In the genomic region with DNA sequence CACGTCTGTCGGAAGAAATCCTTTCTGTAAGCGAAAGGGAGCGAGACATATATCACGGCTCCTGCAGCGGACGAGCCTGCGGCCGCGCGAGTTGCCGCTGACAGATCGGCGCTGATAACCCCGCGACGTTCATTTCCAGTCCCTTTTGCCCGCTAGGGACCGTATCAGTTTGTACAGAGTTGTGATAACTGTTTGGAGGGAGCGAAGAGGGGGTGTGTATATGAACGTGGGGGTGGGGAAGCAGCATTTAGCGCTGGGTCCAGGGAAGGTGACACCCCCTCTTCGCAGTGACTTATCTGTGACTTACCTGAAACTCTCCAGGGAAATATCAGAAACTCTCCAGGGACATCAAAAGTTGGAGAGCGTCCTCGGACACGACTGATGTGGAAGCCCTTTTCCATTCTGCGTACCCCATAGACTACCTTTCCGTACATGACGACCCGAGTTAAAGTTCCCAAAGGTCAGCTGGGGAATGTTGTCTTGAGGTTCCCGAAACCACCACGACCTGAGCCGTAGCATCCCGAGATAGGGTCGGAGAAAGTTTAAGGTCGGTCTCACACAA, we compare ENCODE assay signal across 8 cellular contexts. TPM values are rescaled to one million over a fixed set of nuclear protein-coding genes. Genes with fewer than 3 reads are reported as not detected.
DNase-seq lines count a peak whose midpoint lies in the region; ATAC-seq lines count a peak whose summit lies in the region.

No MANE protein-coding gene starts in this region.

- H3K36me3 Mint-ChIP-seq in natural killer cell treated with Interleukin-12 subunit alpha and Interleukin-12 subunit beta and Interleukin-15 and Interleukin-18, amount 100 ng/mL, for 72 hours: no peaks in the 10 kb centered on the region

- no peaks in the 10 kb centered on the region for H3K9me3 Mint-ChIP-seq in natural killer cell treated with Interleukin-12 subunit alpha and Interleukin-12 subunit beta and Interleukin-15 and Interleukin-18, amount 100 ng/mL, for 72 hours

- no peaks in the 10 kb centered on the region for H3K9me3 ChIP-seq in NT2/D1 (ENCODE audit: insufficient read depth, low read length)

- ATAC-seq in natural killer cell treated with Interleukin-12 subunit alpha and Interleukin-12 subunit beta and Interleukin-15 and Interleukin-18, amount 100 ng/mL, for 72 hours: no peak

- peaks cover 6% of the 10 kb centered on the region for H3K4me1 ChIP-seq in NT2/D1 (ENCODE audit: insufficient read depth, insufficient read length)

- H3K9ac ChIP-seq in NT2/D1 (ENCODE audit: insufficient read length, low read depth): no peak overlapping the region

- peak overlapping the region; percentile 19 for H3K4me3 ChIP-seq in NT2/D1 (ENCODE audit: insufficient read length, low read depth)

- peaks cover 94% of the 10 kb centered on the region for H3K27me3 ChIP-seq in NT2/D1 (ENCODE audit: insufficient read depth, insufficient read length)

- peak overlapping the region; percentile 66 for H3K4me3 Mint-ChIP-seq in natural killer cell treated with Interleukin-12 subunit alpha and Interleukin-12 subunit beta and Interleukin-15 and Interleukin-18, amount 100 ng/mL, for 72 hours

- H3K4me1 Mint-ChIP-seq in natural killer cell treated with Interleukin-12 subunit alpha and Interleukin-12 subunit beta and Interleukin-15 and Interleukin-18, amount 100 ng/mL, for 72 hours (ENCODE audit: low read depth in 2 of 2): peaks cover 16 to 26% of the 10 kb centered on the region in 2 donors

- peaks cover 7% of the 10 kb centered on the region for H3K36me3 ChIP-seq in NT2/D1 (ENCODE audit: insufficient read depth, insufficient read length, low read length)

- DNase-seq in Daoy (ENCODE audit: low read depth) (peak; percentile 51), NT2/D1 (ENCODE audit: low read depth, low spot score) (no peak), dermis blood vessel endothelial cell (peak; percentile 60), putamen (ENCODE audit: low spot score) (no peak), GOT3 (lab: John Stamatoyannopoulos, UW) (no peak), T1000 (lab: John Stamatoyannopoulos, UW) (no peak), kidney tubule cell (ENCODE audit: low spot score) (no peak)
- DNase-seq in natural killer cell treated with Interleukin-12 subunit alpha and Interleukin-12 subunit beta and Interleukin-15 and Interleukin-18, amount 100 ng/mL, for 72 hours (ENCODE audit: low spot score): no peak

- H3K27me3 Mint-ChIP-seq in natural killer cell treated with Interleukin-12 subunit alpha and Interleukin-12 subunit beta and Interleukin-15 and Interleukin-18, amount 100 ng/mL, for 72 hours: peaks cover 41 to 44% of the 10 kb centered on the region in 2 donors

- H3K27ac Mint-ChIP-seq in natural killer cell treated with Interleukin-12 subunit alpha and Interleukin-12 subunit beta and Interleukin-15 and Interleukin-18, amount 100 ng/mL, for 72 hours: no peak overlapping the region

RNA-seq across cellular contexts. Expression of gene GATA6, which starts 0.9 kb away (rescaled TPM):
- 18.2 and 19.0 TPM in 2 replicates for total RNA-seq in Daoy (2014; rRNA removed; shearing (Covaris generic))
- 0.51 and 0.98 TPM in 2 replicates for total RNA-seq in dermis blood vessel endothelial cell
- not detected for total RNA-seq in natural killer cell treated with Interleukin-12 subunit alpha and Interleukin-12 subunit beta and Interleukin-15 and Interleukin-18, amount 100 ng/mL, for 72 hours

Comparison
In these comparisons a context has a peak if more than half of its experiments do, and no peak if none do; other contexts are left out.
1. DNase-seq: peak in Daoy (single experiment) and dermis blood vessel endothelial cell (single experiment); none in NT2/D1 (single experiment), natural killer cell treated with Interleukin-12 subunit alpha and Interleukin-12 subunit beta and Interleukin-15 and Interleukin-18, amount 100 ng/mL, for 72 hours (single experiment), putamen (single experiment), GOT3 (single experiment), T1000 (single experiment) and kidney tubule cell (single experiment).